ENCODE assay signal across 2 cellular contexts in genomic region chr21:19290328-19290727, GRCh38.
TF ChIP-seq lines count a peak whose summit lies in the region.

No MANE protein-coding gene starts in this region.

TF ChIP-seq in HepG2, 621 proteins besides CTCF, POLR2A, EP300 and RAD21 (continued from another document):
- TF ChIP-seq ARID4A (CRISPR knock-in tag; IDR thresholded peaks at IDR 0.05; ENCODE audit: borderline replicate concordance) (no peak), MAFK (conservative IDR thresholded peaks at IDR 0.05 in 1 of 2, IDR thresholded peaks at IDR 0.05 in 1 of 2; ENCODE audit: low read length in 2 of 2) (peak; percentile 33 to 58; a peak in 2 of 4 replicates), MAFF (IDR thresholded peaks at IDR 0.05; ENCODE audit: low read depth, low read length) (0 out of 2 replicates have a peak, but pooled peaks have one; percentile 36)

TF ChIP-seq in GM23338, 12 proteins besides CTCF, POLR2A, EP300 and RAD21 (continued from another document):
- TF ChIP-seq REST (IDR thresholded peaks at IDR 0.05; ENCODE audit: unreplicated experiment): no peak
- TF ChIP-seq ZNF114 (CRISPR knock-in tag; IDR thresholded peaks at IDR 0.05): no peak
- TF ChIP-seq ZNF462 (CRISPR knock-in tag; IDR thresholded peaks at IDR 0.05): no peak
- TF ChIP-seq ZNF331 (CRISPR knock-in tag; IDR thresholded peaks at IDR 0.05; ENCODE audit: low read depth): no peak
- TF ChIP-seq CREB1 (CRISPR knock-in tag; IDR thresholded peaks at IDR 0.05; ENCODE audit: low read depth): no peak
